ENCODE assay signal across 10 cellular contexts in genomic region chr11:76577199-76577920, GRCh38.
DNase-seq lines count a peak whose midpoint lies in the region; ATAC-seq and TF ChIP-seq lines count a peak whose summit lies in the region.
"Had no signal": no experiment of that assay in that cellular context is flagged by ENCODE, and none has a peak within 500 bp of the region (broad histone marks: within the 10 kb centered on the region; RNA-seq: fewer than 3 reads in every experiment).

No MANE protein-coding gene starts in this region.

- no peak overlapping the region for H3K4me3 ChIP-seq in epithelial cell of proximal tubule (ENCODE audit: low read depth, low read length)

- DNase-seq in A172 (ENCODE audit: low spot score) (peak; percentile 97), LoVo (ENCODE audit: low spot score) (peak; percentile 46), epithelial cell of proximal tubule (ENCODE audit: low read depth) (peak; percentile 67), mucosa of gallbladder (ENCODE audit: low spot score) (peak; percentile 68), GM19240 (ENCODE audit: insufficient read length, low spot score) (no peak), SKM-1 treated with dmso at 0.1 percent for 144 hours (lab: John Stamatoyannopoulos, UW; ENCODE audit: unreplicated experiment) (no peak)
- no peak for DNase-seq in activated CD4-positive, alpha-beta T cell treated with anti-CD3 and anti-CD28 coated beads for 4 hours
- DNase-seq: activated CD8-positive, alpha-beta memory T cell treated with anti-CD3 and anti-CD28 coated beads, Interleukin-2, amount 50 U/mL, for 4 hours; NCI-H446 had no signal

- no peak for TF ChIP-seq CTCF in epithelial cell of proximal tubule (conservative IDR thresholded peaks at IDR 0.05; ENCODE audit: low read depth, low read length)

- no peak for ATAC-seq in GM21619 (IDR thresholded peaks at IDR 0.05; ENCODE audit: unreplicated experiment)

Comparison
In these comparisons a context has a peak if more than half of its experiments do, and no peak if none do; other contexts are left out.
1. DNase-seq: peak in A172 (single experiment), LoVo (single experiment), epithelial cell of proximal tubule (single experiment) and mucosa of gallbladder (single experiment); none in activated CD4-positive, alpha-beta T cell treated with anti-CD3 and anti-CD28 coated beads for 4 hours (0 of 2), GM19240 (single experiment) and SKM-1 treated with dmso at 0.1 percent for 144 hours (single experiment).